In the genomic region with DNA sequence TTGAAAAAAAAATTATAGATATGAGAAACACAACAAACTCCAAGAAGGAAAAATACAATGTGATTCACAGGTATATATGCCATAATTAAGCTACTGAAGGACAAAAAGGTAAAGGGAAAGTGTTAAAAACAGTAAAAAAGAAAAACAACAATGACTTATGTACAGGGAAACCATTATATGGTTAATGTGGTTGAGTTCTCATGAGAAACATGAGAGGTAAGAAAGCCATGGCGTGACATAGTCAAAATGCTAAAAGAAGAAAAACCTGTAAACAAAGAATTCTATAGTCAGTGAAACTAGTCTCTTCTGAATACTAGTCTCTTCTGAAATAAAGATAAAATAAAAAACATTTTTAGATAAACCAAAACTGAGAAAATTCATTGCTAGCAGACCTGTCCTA, we compare ENCODE assay signal across 1 cellular context.
TF ChIP-seq lines count a peak whose summit lies in the region.

No MANE protein-coding gene starts in this region.

TF ChIP-seq in GM12878, 131 proteins besides CTCF, POLR2A, EP300 and RAD21 (continued from another document):
- peak; percentile 45; the same call in 1 of the 2 replicates for TF ChIP-seq FOXM1 (IDR thresholded peaks at IDR 0.05; ENCODE audit: low read depth, low read length)
- TF ChIP-seq NFIC (IDR thresholded peaks at IDR 0.05; ENCODE audit: low read depth, low read length): peak; percentile 67
- TF ChIP-seq NFYA (IDR thresholded peaks at IDR 0.05; ENCODE audit: borderline replicate concordance, low read depth, low read length): no peak
- TF ChIP-seq, protein P1, sequence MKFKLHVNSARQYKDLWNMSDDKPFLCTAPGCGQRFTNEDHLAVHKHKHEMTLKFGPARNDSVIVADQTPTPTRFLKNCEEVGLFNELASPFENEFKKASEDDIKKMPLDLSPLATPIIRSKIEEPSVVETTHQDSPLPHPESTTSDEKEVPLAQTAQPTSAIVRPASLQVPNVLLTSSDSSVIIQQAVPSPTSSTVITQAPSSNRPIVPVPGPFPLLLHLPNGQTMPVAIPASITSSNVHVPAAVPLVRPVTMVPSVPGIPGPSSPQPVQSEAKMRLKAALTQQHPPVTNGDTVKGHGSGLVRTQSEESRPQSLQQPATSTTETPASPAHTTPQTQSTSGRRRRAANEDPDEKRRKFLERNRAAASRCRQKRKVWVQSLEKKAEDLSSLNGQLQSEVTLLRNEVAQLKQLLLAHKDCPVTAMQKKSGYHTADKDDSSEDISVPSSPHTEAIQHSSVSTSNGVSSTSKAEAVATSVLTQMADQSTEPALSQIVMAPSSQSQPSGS (IDR thresholded peaks at IDR 0.05; ENCODE audit: low read length): 0 out of 2 replicates have a peak, but pooled peaks have one; percentile 26
